7 cellular contexts compared by ENCODE assay signal in the genomic region with DNA sequence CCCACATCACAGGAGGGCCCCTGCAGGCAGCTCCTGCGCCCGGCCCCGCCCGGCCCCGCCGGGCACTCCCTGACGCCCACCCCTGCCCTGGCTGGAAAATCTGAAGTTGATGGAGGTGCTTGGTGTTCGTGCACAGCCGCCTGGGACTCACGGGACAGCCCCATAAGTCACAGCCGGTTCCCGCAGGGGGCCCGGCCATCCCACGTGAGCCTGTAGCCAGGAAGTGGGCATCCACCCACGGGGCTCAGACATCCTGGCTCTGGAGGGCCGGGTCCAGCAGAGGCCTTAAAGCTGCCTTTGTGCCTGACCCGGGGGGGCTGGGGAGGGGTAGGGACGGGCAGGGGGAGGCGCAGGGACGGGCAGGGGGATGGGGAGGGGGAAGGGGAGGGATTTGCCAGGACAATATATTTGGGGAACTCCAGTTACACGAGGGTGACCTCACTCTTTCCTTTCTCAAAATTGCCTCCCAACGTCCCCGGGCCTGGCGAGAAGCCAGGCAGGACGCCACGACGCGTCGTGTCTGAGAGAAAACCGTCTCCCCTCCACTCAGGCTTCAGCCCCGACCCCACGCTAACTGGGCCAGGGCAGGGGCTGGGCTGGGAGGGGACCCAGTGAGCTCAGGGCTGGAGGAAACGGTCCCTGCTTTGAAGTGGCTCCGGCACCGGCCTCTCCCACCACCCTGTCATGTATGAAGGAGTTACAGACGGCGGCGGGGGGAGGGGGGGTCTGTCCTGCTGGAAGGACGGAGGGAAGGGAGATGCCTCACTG.
DNase-seq lines count a peak whose midpoint lies in the region; ATAC-seq and TF ChIP-seq lines count a peak whose summit lies in the region.

No MANE protein-coding gene starts in this region.

- peak overlapping the region; percentile 81 for H2AFZ ChIP-seq in OCI-LY3 (ENCODE audit: low read depth, low read length)

- H3K4me1 ChIP-seq in OCI-LY3 (ENCODE audit: low read length) (peaks cover 14% of the 10 kb centered on the region), lung (ENCODE audit: control insufficient read depth in 2 of 2, insufficient read depth in 2 of 2, low read length in 2 of 2) (peaks cover 0 to 9% of the 10 kb centered on the region in 2 donors)

- peak; percentile 45 for ATAC-seq in GM21423 (IDR thresholded peaks at IDR 0.05; ENCODE audit: unreplicated experiment)
- ATAC-seq in lung (ENCODE audit: insufficient read depth, low FRiP score): no peak

- TF ChIP-seq CTCF in OCI-LY3 (IDR thresholded peaks at IDR 0.05; ENCODE audit: low read depth, low read length) (no peak), lung (IDR thresholded peaks at IDR 0.05; ENCODE audit: control extremely low read depth, extremely low read depth) (no peak)

- H3K9me3 ChIP-seq in OCI-LY3 (ENCODE audit: insufficient read depth, low read length) (no peaks in the 10 kb centered on the region), lung (ENCODE audit: control insufficient read depth in 2 of 2, insufficient read depth in 1 of 2, low read length in 1 of 2) (no peaks in the 10 kb centered on the region)

- H3K9ac ChIP-seq in OCI-LY3 (ENCODE audit: low read length): peak overlapping the region; percentile 50; the same call in 1 of the 2 replicates

- H3K36me3 ChIP-seq in OCI-LY3 (replicated peaks; ENCODE audit: low read depth, low read length) (no peaks in the 10 kb centered on the region), lung (ENCODE audit: control insufficient read depth in 2 of 2, insufficient read depth in 2 of 2, low read length in 2 of 2) (no peaks in the 10 kb centered on the region)

- peak overlapping the region; percentile 94 for H3K4me2 ChIP-seq in OCI-LY3 (ENCODE audit: low read length)

- 11 to 21% methylated on average over 39 of the region's 39 CpGs for WGBS in lung, 2 donors

- no peaks in the 10 kb centered on the region for H4K20me1 ChIP-seq in OCI-LY3 (ENCODE audit: insufficient read depth, low read length)

- H3K27me3 ChIP-seq in OCI-LY3 (ENCODE audit: low read depth, low read length) (no peaks in the 10 kb centered on the region), lung (ENCODE audit: control insufficient read depth, insufficient read depth) (no peaks in the 10 kb centered on the region)

- H3K4me3 ChIP-seq in OCI-LY3 (ENCODE audit: low read length) (peak overlapping the region; percentile 71), lung (no peak overlapping the region)

- no peaks in the 10 kb centered on the region for H3K79me2 ChIP-seq in OCI-LY3 (ENCODE audit: low read length)

- peak; percentile 95 for DNase-seq in activated naive CD4-positive, alpha-beta T cell treated with Interleukin-2 at 50 U/mL for 16 hours
- DNase-seq in lung (ENCODE audit: low spot score) (peak; percentile 46), NCI-H82 treated with DMSO at 0.1 percent for 48 hours (lab: John Stamatoyannopoulos, UW; ENCODE audit: unreplicated experiment) (no peak), superior temporal gyrus (ENCODE audit: extremely low spot score) (no peak)
- peak; percentile 76 to 88 for DNase-seq in stimulated activated CD8-positive, alpha-beta memory T cell treated with anti-CD3 and anti-CD28 coated beads, Interleukin-4, amount 100 ng/mL, for 4 hours (ENCODE audit: low read depth in 2 of 2, low spot score in 1 of 2)

- no peak overlapping the region for H3K27ac ChIP-seq in OCI-LY3 (ENCODE audit: low read length)
- peak overlapping the region in 1 of 2 donors; percentile 91 for H3K27ac ChIP-seq in lung (ENCODE audit: low read depth in 1 of 2, low read length in 1 of 2)

Comparison
In these comparisons a context has a peak if more than half of its experiments do, and no peak if none do; other contexts are left out.
1. DNase-seq: peak in activated naive CD4-positive, alpha-beta T cell treated with Interleukin-2 at 50 U/mL for 16 hours (single experiment), lung (single experiment) and stimulated activated CD8-positive, alpha-beta memory T cell treated with anti-CD3 and anti-CD28 coated beads, Interleukin-4, amount 100 ng/mL, for 4 hours (2 of 2); none in NCI-H82 treated with DMSO at 0.1 percent for 48 hours (single experiment) and superior temporal gyrus (single experiment).